11 cellular contexts compared by ENCODE assay signal in genomic region chr22:33272866-33273265, GRCh38.
"Had no signal": no experiment of that assay in that cellular context is flagged by ENCODE, and none has a peak within 500 bp of the region (broad histone marks: within the 10 kb centered on the region; RNA-seq: fewer than 3 reads in every experiment).

No MANE protein-coding gene starts in this region.

- FAIRE-seq: small intestine had no signal

- DNase-seq: amygdala; brain microvascular endothelial cell; effector memory CD8-positive, alpha-beta T cell; hippocampal formation; posterior cingulate gyrus; small intestine; stimulated activated naive CD4-positive, alpha-beta T cell treated with Interleukin-2 at 50 U/mL for 16 hours; T-helper 2 cell; upper lobe of left lung had no signal

- H3K27me3 Mint-ChIP-seq: activated naive CD4-positive, alpha-beta T cell treated with anti-CD3 and anti-CD28 coated beads, Interleukin-2, amount 50 U/mL, for 24 hours; effector memory CD8-positive, alpha-beta T cell had no signal

- H3K27me3 ChIP-seq: brain microvascular endothelial cell, upper lobe of left lung had no signal

- H3K4me1 Mint-ChIP-seq: activated naive CD4-positive, alpha-beta T cell treated with anti-CD3 and anti-CD28 coated beads, Interleukin-2, amount 50 U/mL, for 24 hours had no signal

- H3K9me3 ChIP-seq: upper lobe of left lung had no signal

- H3K36me3 ChIP-seq: brain microvascular endothelial cell had no signal

- H3K36me3 Mint-ChIP-seq: activated naive CD4-positive, alpha-beta T cell treated with anti-CD3 and anti-CD28 coated beads, Interleukin-2, amount 50 U/mL, for 24 hours had no signal

- H3K9me3 Mint-ChIP-seq: activated naive CD4-positive, alpha-beta T cell treated with anti-CD3 and anti-CD28 coated beads, Interleukin-2, amount 50 U/mL, for 24 hours had no signal

- H3K4me1 ChIP-seq: upper lobe of left lung had no signal

- H3K27ac ChIP-seq: brain microvascular endothelial cell, upper lobe of left lung had no signal

- H3K4me3 ChIP-seq: upper lobe of left lung had no signal

- H3K27ac Mint-ChIP-seq: activated naive CD4-positive, alpha-beta T cell treated with anti-CD3 and anti-CD28 coated beads, Interleukin-2, amount 50 U/mL, for 24 hours; effector memory CD8-positive, alpha-beta T cell had no signal

- H3K4me3 Mint-ChIP-seq: activated naive CD4-positive, alpha-beta T cell treated with anti-CD3 and anti-CD28 coated beads, Interleukin-2, amount 50 U/mL, for 24 hours; effector memory CD8-positive, alpha-beta T cell had no signal

- ATAC-seq: activated CD4-positive, CD25-positive, alpha-beta regulatory T cell treated with anti-CD3 and anti-CD28 coated beads, Interleukin-2, amount 50 U/mL, for 24 hours; effector memory CD8-positive, alpha-beta T cell had no signal
